Comparison of ENCODE assay signal across 1 cellular context in genomic region chr7:107168233-107169119, GRCh38.
A peak's percentile ranks its signal among the peaks of the same experiment; 100 is the strongest.
TF ChIP-seq lines count a peak whose summit lies in the region.

Gene HBP1, plus strand, starts transcription at chr7:107169003. Its CDS starts 10,891 bp downstream, at chr7:107179894.

TF ChIP-seq in GM12878, 131 proteins besides CTCF, POLR2A, EP300 and RAD21 (continued from another document and continues in another):
- TF ChIP-seq HSF1 (IDR thresholded peaks at IDR 0.05; ENCODE audit: low read depth, low read length) (no peak), RCOR1 (conservative IDR thresholded peaks at IDR 0.05; ENCODE audit: low read depth, low read length) (no peak), SIX5 (IDR thresholded peaks at IDR 0.05; ENCODE audit: low read depth, low read length, severe bottlenecking) (peak; percentile 89), PAX8 (IDR thresholded peaks at IDR 0.05) (no peak), RUNX3 (IDR thresholded peaks at IDR 0.05; ENCODE audit: low read length) (peak; percentile 47; the same call in 1 of the 2 replicates), E2F4 (IDR thresholded peaks at IDR 0.05; ENCODE audit: low read depth, low read length) (no peak), EZH2 (IDR thresholded peaks at IDR 0.05; ENCODE audit: borderline replicate concordance, control insufficient read depth, low read depth, low read length) (no peak), HDAC6 (IDR thresholded peaks at IDR 0.05; ENCODE audit: unreplicated experiment) (no peak), ZBTB33 (IDR thresholded peaks at IDR 0.05) (no peak), CEBPB (IDR thresholded peaks at IDR 0.05; ENCODE audit: borderline replicate concordance in 1 of 2, low read depth in 2 of 2, low read length in 2 of 2) (no peak), BRCA1 (IDR thresholded peaks at IDR 0.05; ENCODE audit: low read depth, low read length) (no peak), FOS (IDR thresholded peaks at IDR 0.05; ENCODE audit: borderline replicate concordance, extremely low read depth, insufficient read length) (peak; percentile 96), FOXM1 (IDR thresholded peaks at IDR 0.05; ENCODE audit: low read depth, low read length) (0 out of 2 replicates have a peak, but pooled peaks have one; percentile 36), SRF (IDR thresholded peaks at IDR 0.05; ENCODE audit: low read depth in 2 of 2, low read length in 2 of 2) (0 out of 4 replicates have a peak, but pooled peaks of 1 of the 2 experiments have one; percentile 25), NKRF (conservative IDR thresholded peaks at IDR 0.05) (peak; percentile 98), SIN3A (IDR thresholded peaks at IDR 0.05; ENCODE audit: low read depth, low read length) (peak; percentile 94), DPF2 (IDR thresholded peaks at IDR 0.05) (peak; percentile 100), BACH1 (IDR thresholded peaks at IDR 0.05; ENCODE audit: borderline replicate concordance) (peak; percentile 67; the same call in 1 of the 2 replicates), JUNB (IDR thresholded peaks at IDR 0.05) (no peak), CHD1 (IDR thresholded peaks at IDR 0.05; ENCODE audit: low read depth, low read length) (no peak; the same call in 1 of the 2 replicates), TBL1XR1 (IDR thresholded peaks at IDR 0.05; ENCODE audit: low read depth, low read length) (no peak; the same call in 1 of the 2 replicates), WRNIP1 (IDR thresholded peaks at IDR 0.05; ENCODE audit: borderline replicate concordance, low read depth, low read length) (no peak), STAT1 (conservative IDR thresholded peaks at IDR 0.05) (0 out of 2 replicates have a peak, but pooled peaks have one; percentile 19), MEF2A (IDR thresholded peaks at IDR 0.05; ENCODE audit: insufficient read depth, low read depth, low read length) (no peak), CREB1 (IDR thresholded peaks at IDR 0.05; ENCODE audit: low read depth) (peak; percentile 93), USF1 (IDR thresholded peaks at IDR 0.05; ENCODE audit: borderline replicate concordance, extremely low read length, insufficient read depth, low read depth, low read length) (no peak), MEF2B (IDR thresholded peaks at IDR 0.05; ENCODE audit: partially characterized antibody, poor library complexity, severe bottlenecking) (peak; percentile 96), NBN (IDR thresholded peaks at IDR 0.05) (peak; percentile 78; the same call in 1 of the 2 replicates), ZNF207 (IDR thresholded peaks at IDR 0.05; ENCODE audit: borderline replicate concordance) (no peak), CBFB (IDR thresholded peaks at IDR 0.05; ENCODE audit: low read depth) (no peak), NRF1 (conservative IDR thresholded peaks at IDR 0.05; ENCODE audit: low read depth, low read length) (no peak), SKIL (IDR thresholded peaks at IDR 0.05; ENCODE audit: low read depth, poor library complexity, severe bottlenecking) (peak; percentile 93), ZZZ3 (IDR thresholded peaks at IDR 0.05; ENCODE audit: control insufficient read depth, insufficient read length, low read depth) (no peak), IKZF1 (conservative IDR thresholded peaks at IDR 0.05) (peak; percentile 81), SUPT20H (IDR thresholded peaks at IDR 0.05; ENCODE audit: borderline replicate concordance, control insufficient read depth, low read depth, low read length) (no peak), ZNF622 (IDR thresholded peaks at IDR 0.05) (no peak), ZNF24 (IDR thresholded peaks at IDR 0.05) (no peak), TAF1 (IDR thresholded peaks at IDR 0.05; ENCODE audit: borderline replicate concordance, low read depth, low read length) (peak; percentile 71), ELK1 (IDR thresholded peaks at IDR 0.05; ENCODE audit: low read depth, low read length) (peak; percentile 18), ZNF274 (IDR thresholded peaks at IDR 0.05; ENCODE audit: insufficient read depth, insufficient read length) (no peak), SP1 (IDR thresholded peaks at IDR 0.05; ENCODE audit: low read depth, low read length) (peak; percentile 100), PAX5 (IDR thresholded peaks at IDR 0.05; ENCODE audit: borderline replicate concordance, low read depth, low read length) (peak; percentile 10; the same call in 1 of the 2 replicates), PKNOX1 (IDR thresholded peaks at IDR 0.05) (peak; percentile 100), KAT2A (conservative IDR thresholded peaks at IDR 0.05; ENCODE audit: control insufficient read depth, low read depth, low read length) (no peak), MYC (IDR thresholded peaks at IDR 0.05; ENCODE audit: insufficient read depth, insufficient read length, insufficient replicate concordance, low read length, severe bottlenecking) (no peak), PBX3 (IDR thresholded peaks at IDR 0.05; ENCODE audit: insufficient replicate concordance, low read depth, low read length) (peak; percentile 100), MAX (IDR thresholded peaks at IDR 0.05; ENCODE audit: low read depth, low read length) (peak; percentile 99), NR2F1 (conservative IDR thresholded peaks at IDR 0.05) (0 out of 2 replicates have a peak, but pooled peaks have one; percentile 10), BCL11A (IDR thresholded peaks at IDR 0.05; ENCODE audit: low read depth, low read length) (no peak), HCFC1 (IDR thresholded peaks at IDR 0.05; ENCODE audit: low read length) (peak; percentile 98), ZNF384 (IDR thresholded peaks at IDR 0.05; ENCODE audit: borderline replicate concordance, low read depth, low read length) (no peak), BCL3 (IDR thresholded peaks at IDR 0.05; ENCODE audit: borderline replicate concordance, insufficient read depth, low read depth, low read length, poor library complexity, severe bottlenecking) (no peak), GATAD2B (conservative IDR thresholded peaks at IDR 0.05; ENCODE audit: low read depth) (no peak; the same call in 1 of the 2 replicates), BHLHE40 (IDR thresholded peaks at IDR 0.05; ENCODE audit: borderline replicate concordance in 1 of 2, low read depth in 2 of 2, low read length in 1 of 2) (peak; percentile 73 to 83; a peak in 3 of 4 replicates), MYB (IDR thresholded peaks at IDR 0.05; ENCODE audit: borderline replicate concordance, low read depth, low read length) (no peak)
